16 cellular contexts compared by ENCODE assay signal in genomic region chr4:5656415-5656814, GRCh38.
"Had no signal": no experiment of that assay in that cellular context is flagged by ENCODE, and none has a peak within 500 bp of the region (broad histone marks: within the 10 kb centered on the region; RNA-seq: fewer than 3 reads in every experiment).

No MANE protein-coding gene starts in this region.

- DNase-seq: dorsolateral prefrontal cortex; effector CD8-positive, alpha-beta T cell; foreskin fibroblast; left colon; mammary epithelial cell; naive thymus-derived CD4-positive, alpha-beta T cell; nephron progenitor cell; posterior cingulate gyrus; small intestine; stimulated activated CD4-positive, alpha-beta T cell treated with anti-CD3 and anti-CD28 coated beads, Interleukin-12 subunit alpha, Interleukin-12 subunit beta, amount 100 ng/mL, for 4 hours; stimulated activated naive CD4-positive, alpha-beta T cell treated with Interleukin-2 at 50 U/mL for 16 hours; trophoblast cell had no signal

- H3K4me3 ChIP-seq: coronary artery, dorsolateral prefrontal cortex, esophagus muscularis mucosa, gastroesophageal sphincter, right atrium auricular region had no signal
